ENCODE assay signal across 23 cellular contexts in genomic region chr4:67584496-67584895, GRCh38. TPM values are rescaled to one million over a fixed set of nuclear protein-coding genes. Genes with fewer than 3 reads are reported as not detected.
"Had no signal": no experiment of that assay in that cellular context is flagged by ENCODE, and none has a peak within 500 bp of the region (broad histone marks: within the 10 kb centered on the region; RNA-seq: fewer than 3 reads in every experiment).

No MANE protein-coding gene starts in this region.

- ATAC-seq: esophagus mucosa; gastrocnemius medialis; heart right ventricle; naive thymus-derived CD8-positive, alpha-beta T cell; sciatic nerve had no signal

- H3K9me3 Mint-ChIP-seq: naive thymus-derived CD8-positive, alpha-beta T cell had no signal

- H3K27me3 Mint-ChIP-seq: naive thymus-derived CD8-positive, alpha-beta T cell had no signal

- H3K4me3 Mint-ChIP-seq: naive thymus-derived CD8-positive, alpha-beta T cell had no signal

- DNase-seq: cortex of kidney; effector memory CD4-positive, alpha-beta T cell; gastrocnemius medialis; heart right ventricle; hypothalamus; kidney glomerular epithelial cell; naive thymus-derived CD8-positive, alpha-beta T cell; posterior cingulate gyrus; spleen; stimulated activated CD4-positive, alpha-beta T cell treated with anti-CD3 and anti-CD28 coated beads, Interleukin-15, amount 100 ng/mL, for 24 hours; stimulated activated CD4-positive, alpha-beta T cell treated with anti-CD3 and anti-CD28 coated beads, Interleukin-1b, Interleukin-23, amount 100 ng/mL, for 48 hours; stimulated activated CD4-positive, alpha-beta T cell treated with anti-CD3 and anti-CD28 coated beads, Interleukin-4, amount 100 ng/mL, for 24 hours; stimulated activated naive CD4-positive, alpha-beta T cell; stomach; substantia nigra; transverse colon had no signal

- H3K36me3 Mint-ChIP-seq: naive thymus-derived CD8-positive, alpha-beta T cell had no signal

RNA-seq across cellular contexts. Expression of gene STAP1, which starts 26.0 kb away (rescaled TPM):
- total RNA-seq: fibroblast of lung, gastrocnemius medialis, lung microvascular endothelial cell, mesenteric fat pad, osteocyte, pulmonary artery endothelial cell had no signal
